Comparison of ENCODE assay signal across 9 cellular contexts in the genomic region with DNA sequence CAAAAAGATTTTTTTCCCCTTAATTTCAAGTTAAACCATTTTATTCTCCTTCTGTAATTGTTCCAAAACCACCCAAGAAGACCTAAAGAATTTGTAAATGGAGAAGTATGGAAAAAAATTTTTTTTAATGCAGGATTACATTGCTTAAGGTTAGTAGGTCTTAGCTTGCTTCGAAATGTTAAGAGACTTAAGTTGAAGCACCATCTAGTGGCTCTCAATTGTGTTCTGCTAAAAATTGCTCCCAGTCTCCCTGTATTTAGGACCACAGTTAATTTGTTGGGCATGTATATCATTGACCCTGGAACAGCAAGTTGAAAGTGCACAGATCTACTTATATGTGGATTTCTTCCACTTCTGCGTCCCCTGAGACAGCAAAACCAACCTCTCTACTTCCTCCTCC. TPM values are rescaled to one million over a fixed set of nuclear protein-coding genes. Genes with fewer than 3 reads are reported as not detected.
DNase-seq lines count a peak whose midpoint lies in the region; ATAC-seq and TF ChIP-seq lines count a peak whose summit lies in the region.
"Had no signal": no experiment of that assay in that cellular context is flagged by ENCODE, and none has a peak within 500 bp of the region (broad histone marks: within the 10 kb centered on the region; RNA-seq: fewer than 3 reads in every experiment).

No MANE protein-coding gene starts in this region.

- H3K4me3 ChIP-seq in Panc1 (ENCODE audit: low read depth in 2 of 2, low read length in 2 of 2) (no peak overlapping the region), fibroblast of villous mesenchyme (ENCODE audit: low read depth, low read length) (no peak overlapping the region), skeletal muscle satellite cell (ENCODE audit: low read length) (no peak overlapping the region), Peyer's patch (no peak overlapping the region)

- POLR2A ChIA-PET in Panc1 (lab: Charles Lee), result no interaction called here

- H3K9me3 Mint-ChIP-seq in stimulated activated effector memory CD8-positive, alpha-beta T cell treated with anti-CD3 and anti-CD28 coated beads, Interleukin-12 subunit alpha, Interleukin-12 subunit beta, amount 100 ng/mL, for 72 hours, result no peaks in the 10 kb centered on the region

- H3K36me3 ChIP-seq in Panc1 (ENCODE audit: control insufficient read depth, insufficient read depth, low read length), result no peaks in the 10 kb centered on the region
- H3K36me3 ChIP-seq in skeletal muscle satellite cell (ENCODE audit: insufficient read depth, low read length), result no peaks in the 10 kb centered on the region
- H3K36me3 ChIP-seq in Peyer's patch, result no peaks in the 10 kb centered on the region

- peaks cover 10% of the 10 kb centered on the region for H3K4me1 Mint-ChIP-seq in stimulated activated effector memory CD8-positive, alpha-beta T cell treated with anti-CD3 and anti-CD28 coated beads, Interleukin-12 subunit alpha, Interleukin-12 subunit beta, amount 100 ng/mL, for 72 hours

- ATAC-seq in Panc1, result peak; percentile 62; the same call in 1 of the 2 replicates
- no peak for ATAC-seq in stimulated activated effector memory CD8-positive, alpha-beta T cell treated with anti-CD3 and anti-CD28 coated beads, Interleukin-12 subunit alpha, Interleukin-12 subunit beta, amount 100 ng/mL, for 72 hours

- TF ChIP-seq CTCF in Panc1 (IDR thresholded peaks at IDR 0.05), result peak; percentile 39; the same call in 1 of the 2 replicates
- TF ChIP-seq CTCF in fibroblast of villous mesenchyme (IDR thresholded peaks at IDR 0.05; ENCODE audit: insufficient read depth, low read depth, low read length), result peak; percentile 70
- TF ChIP-seq CTCF in Peyer's patch (IDR thresholded peaks at IDR 0.05), result peak in 3 of 6 experiments; percentile 44 to 62 (median 45)

- no TSS peak for BruUV-seq in Panc1 (replicated peaks; lab: Mats Ljungman, UMichigan)

- H3K27ac ChIP-seq in Panc1 (ENCODE audit: low read length) (no peak overlapping the region), Peyer's patch (no peak overlapping the region)

- no peak overlapping the region for H3K27ac Mint-ChIP-seq in stimulated activated effector memory CD8-positive, alpha-beta T cell treated with anti-CD3 and anti-CD28 coated beads, Interleukin-12 subunit alpha, Interleukin-12 subunit beta, amount 100 ng/mL, for 72 hours

- H3K4me2 ChIP-seq in skeletal muscle satellite cell (ENCODE audit: low read length), result no peak overlapping the region

- H3K4me1 ChIP-seq in Panc1 (ENCODE audit: control insufficient read depth, insufficient read depth, low read length) (no peaks in the 10 kb centered on the region), skeletal muscle satellite cell (ENCODE audit: control insufficient read depth, insufficient read depth, low read length) (peaks cover 36% of the 10 kb centered on the region), Peyer's patch (peaks cover 0 to 3% (median 0%) of the 10 kb centered on the region in 4 donors)

- H3K27me3 ChIP-seq in Panc1 (ENCODE audit: control insufficient read depth, insufficient read depth, low read length) (no peaks in the 10 kb centered on the region), skeletal muscle satellite cell (ENCODE audit: control insufficient read depth, insufficient read depth, low read length) (no peaks in the 10 kb centered on the region), Peyer's patch (no peaks in the 10 kb centered on the region)

- CTCF ChIA-PET in Panc1 (lab: Charles Lee), result interaction anchor here (1.3 kb wide), 1 partner anchor 80 kb away, joined by 3 read pairs; no protein-coding TSS in a partner anchor

- in situ Hi-C loops in Panc1 (cut with HindIII; ENCODE audit: low pct_unique_long_range_greater_than_20kb, low sequenced_read_pairs), result no loop called here

- H3K9me3 ChIP-seq in Panc1 (ENCODE audit: control insufficient read depth, insufficient read depth, low read depth, low read length) (no peaks in the 10 kb centered on the region), skeletal muscle satellite cell (replicated peaks; ENCODE audit: low read length) (no peaks in the 10 kb centered on the region), Peyer's patch (no peaks in the 10 kb centered on the region)

- DNase-seq in NCI-H1694 treated with DMSO at 0.1 percent for 48 hours (lab: John Stamatoyannopoulos, UW) (peak; percentile 20), NCI-H1694 (lab: John Stamatoyannopoulos, UW) (no peak), Panc1 (ENCODE audit: low read depth, low spot score) (peak; percentile 8), fibroblast of villous mesenchyme (ENCODE audit: low read depth) (peak; percentile 89), ecto neural progenitor cell (ENCODE audit: low spot score) (no peak), Peyer's patch (no peak)
- no peak for DNase-seq in stimulated activated effector memory CD8-positive, alpha-beta T cell treated with anti-CD3 and anti-CD28 coated beads, Interleukin-12 subunit alpha, Interleukin-12 subunit beta, amount 100 ng/mL, for 72 hours (ENCODE audit: low spot score in 2 of 2)

- H3K36me3 Mint-ChIP-seq in stimulated activated effector memory CD8-positive, alpha-beta T cell treated with anti-CD3 and anti-CD28 coated beads, Interleukin-12 subunit alpha, Interleukin-12 subunit beta, amount 100 ng/mL, for 72 hours, result no peaks in the 10 kb centered on the region
- H3K36me3 Mint-ChIP-seq: CD4-positive, alpha-beta memory T cell had no signal

- TF ChIP-seq POLR2A in Peyer's patch (IDR thresholded peaks at IDR 0.05), result no peak

- no peak overlapping the region for H3K4me3 Mint-ChIP-seq in stimulated activated effector memory CD8-positive, alpha-beta T cell treated with anti-CD3 and anti-CD28 coated beads, Interleukin-12 subunit alpha, Interleukin-12 subunit beta, amount 100 ng/mL, for 72 hours

- intact Hi-C loops in Panc1 (cut with micrococcal nuclease; ENCODE audit: unreplicated experiment), result loop anchor here (2.0 kb wide), 1 partner anchor 171 kb away; no protein-coding TSS in a partner anchor

- peak overlapping the region; percentile 7 for H3K9ac ChIP-seq in skeletal muscle satellite cell (ENCODE audit: low read depth, low read length)

RNA-seq across cellular contexts. Expression of gene CD200R1L, which starts 32.4 kb away (rescaled TPM):
- total RNA-seq in Panc1 (2021; ENCODE audit: unreplicated experiment) (not detected), fibroblast of villous mesenchyme (not detected in 2 replicates), Peyer's patch (not detected)
- not detected for polyA plus RNA-seq in Panc1 (2012; ENCODE audit: insufficient read length)
- not detected in 2 replicates for total RNA-seq in skeletal muscle satellite cell (2012; rRNA removed)
- total RNA-seq: CD4-positive, alpha-beta memory T cell had no signal
- polyA plus RNA-seq: CD4-positive, alpha-beta memory T cell had no signal

Comparison
In these comparisons a context has a peak if more than half of its experiments do, and no peak if none do; other contexts are left out.
1. DNase-seq: peak in NCI-H1694 treated with DMSO at 0.1 percent for 48 hours (single experiment), Panc1 (single experiment) and fibroblast of villous mesenchyme (single experiment); none in NCI-H1694 (single experiment), ecto neural progenitor cell (single experiment), Peyer's patch (0 of 3) and stimulated activated effector memory CD8-positive, alpha-beta T cell treated with anti-CD3 and anti-CD28 coated beads, Interleukin-12 subunit alpha, Interleukin-12 subunit beta, amount 100 ng/mL, for 72 hours (0 of 2).